ENCODE assay signal across 29 cellular contexts in the genomic region with DNA sequence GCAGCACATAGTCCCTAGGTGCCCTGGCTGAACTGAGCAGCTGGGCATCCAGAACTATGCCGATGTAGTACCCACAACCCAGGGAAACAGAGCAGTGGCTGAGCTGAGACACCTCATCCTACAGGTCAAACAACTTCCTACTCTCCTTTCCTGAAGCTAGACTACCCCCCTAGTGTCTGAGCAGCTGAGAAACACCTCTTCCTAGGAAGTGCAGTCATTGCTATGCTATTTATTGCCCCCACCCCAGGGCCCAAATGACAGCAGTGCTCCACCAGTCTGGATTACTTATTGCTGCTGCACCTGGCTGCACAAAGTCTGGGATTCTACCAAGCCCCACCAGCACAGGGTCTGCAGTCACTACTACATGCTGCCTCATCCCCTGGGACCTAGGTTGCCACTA. TPM values are rescaled to one million over a fixed set of nuclear protein-coding genes. Genes with fewer than 3 reads are reported as not detected.
"Had no signal": no experiment of that assay in that cellular context is flagged by ENCODE, and none has a peak within 500 bp of the region (broad histone marks: within the 10 kb centered on the region; RNA-seq: fewer than 3 reads in every experiment).

No MANE protein-coding gene starts in this region.

- DNase-seq: cortex of kidney; dorsolateral prefrontal cortex; effector CD4-positive, alpha-beta T cell; foreskin keratinocyte; heart left ventricle; left colon; left ventricle myocardium superior; lower lobe of right lung; natural killer cell; pancreas; stimulated activated CD4-positive, alpha-beta T cell treated with anti-CD3 and anti-CD28 coated beads, Interleukin-12 subunit alpha, Interleukin-12 subunit beta, amount 100 ng/mL, for 4 hours; stimulated activated CD4-positive, alpha-beta T cell treated with anti-CD3 and anti-CD28 coated beads, Interleukin-1b, Interleukin-23, amount 100 ng/mL, for 48 hours; stimulated activated CD4-positive, alpha-beta T cell treated with anti-CD3 and anti-CD28 coated beads, Interleukin-4, amount 100 ng/mL, for 1 hour; stimulated activated CD8-positive, alpha-beta memory T cell treated with anti-CD3 and anti-CD28 coated beads, Interleukin-4, amount 100 ng/mL, for 48 hours; stimulated activated naive CD4-positive, alpha-beta T cell; stimulated activated naive CD8-positive, alpha-beta T cell treated with anti-CD3 and anti-CD28 coated beads, Interleukin-15, amount 100 ng/mL, for 72 hours; transverse colon had no signal

- H3K27ac ChIP-seq: dorsolateral prefrontal cortex, epithelial cell of prostate, esophagus muscularis mucosa, foreskin keratinocyte, gastroesophageal sphincter, heart left ventricle, hepatocyte, lower lobe of right lung, pancreas, suprapubic skin, transverse colon had no signal

- H2AFZ ChIP-seq: hepatocyte had no signal

- H3K4me1 Mint-ChIP-seq: memory B cell; natural killer cell; stimulated activated naive CD8-positive, alpha-beta T cell treated with anti-CD3 and anti-CD28 coated beads, Interleukin-15, amount 100 ng/mL, for 72 hours had no signal

- H3K9me3 ChIP-seq: pancreas had no signal

- H3K79me2 ChIP-seq: hepatocyte had no signal

- H3K4me3 Mint-ChIP-seq: memory B cell; natural killer cell; stimulated activated naive CD8-positive, alpha-beta T cell treated with anti-CD3 and anti-CD28 coated beads, Interleukin-15, amount 100 ng/mL, for 72 hours had no signal

- H3K27ac Mint-ChIP-seq: memory B cell; natural killer cell; stimulated activated naive CD8-positive, alpha-beta T cell treated with anti-CD3 and anti-CD28 coated beads, Interleukin-15, amount 100 ng/mL, for 72 hours had no signal

- H3K4me3 ChIP-seq: dorsolateral prefrontal cortex, esophagus muscularis mucosa, gastroesophageal sphincter, heart left ventricle, hepatocyte, lower lobe of right lung, pancreas, smooth muscle cell, suprapubic skin, transverse colon had no signal

- H3K4me2 ChIP-seq: hepatocyte, smooth muscle cell had no signal

- H3K27me3 Mint-ChIP-seq: memory B cell; stimulated activated naive CD8-positive, alpha-beta T cell treated with anti-CD3 and anti-CD28 coated beads, Interleukin-15, amount 100 ng/mL, for 72 hours had no signal

- H3K27me3 ChIP-seq: dorsolateral prefrontal cortex, esophagus muscularis mucosa, foreskin keratinocyte, gastroesophageal sphincter, heart left ventricle, hepatocyte, pancreas, suprapubic skin, transverse colon had no signal

- ATAC-seq: foreskin keratinocyte; gastroesophageal sphincter; heart left ventricle; left colon; left ventricle myocardium superior; natural killer cell; pancreas; sciatic nerve; stimulated activated naive CD8-positive, alpha-beta T cell treated with anti-CD3 and anti-CD28 coated beads, Interleukin-15, amount 100 ng/mL, for 72 hours had no signal

- H3K4me1 ChIP-seq: esophagus muscularis mucosa, gastroesophageal sphincter, heart left ventricle, lower lobe of right lung, pancreas, suprapubic skin had no signal

- H3K36me3 ChIP-seq: lower lobe of right lung, pancreas, transverse colon had no signal

RNA-seq across cellular contexts. Expression of a gene that starts 16.7 kb away (rescaled TPM):
- total RNA-seq: esophagus muscularis mucosa, fibroblast of lung, foreskin keratinocyte, heart left ventricle, hepatocyte, kidney epithelial cell, left colon, left ventricle myocardium superior, mononuclear cell, natural killer cell, posterior vena cava, sciatic nerve, smooth muscle cell, transverse colon had no signal
- polyA plus RNA-seq: fibroblast of lung, heart left ventricle, hepatocyte, smooth muscle cell had no signal
